Comparison of ENCODE assay signal across 8 cellular contexts in the genomic region with DNA sequence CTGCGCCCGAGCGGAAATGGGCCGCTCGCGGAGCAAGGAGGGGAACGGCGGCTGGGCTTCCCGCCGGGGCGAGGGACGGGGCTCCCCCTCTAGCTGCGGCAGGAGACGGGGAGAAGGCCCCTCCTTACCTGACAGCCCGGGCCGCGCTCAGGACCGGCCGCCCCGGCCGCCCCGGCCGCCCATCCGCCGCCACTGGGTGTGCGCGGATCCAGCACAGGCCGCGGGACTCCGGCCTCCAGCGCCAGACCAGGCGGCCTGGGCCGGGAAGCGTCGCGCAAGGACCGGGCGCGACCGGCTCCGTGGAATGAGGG. TPM values are rescaled to one million over a fixed set of nuclear protein-coding genes. Genes with fewer than 3 reads are reported as not detected.
DNase-seq lines count a peak whose midpoint lies in the region; ATAC-seq, FAIRE-seq and TF ChIP-seq lines count a peak whose summit lies in the region.

No MANE protein-coding gene starts in this region.

- peak overlapping the region; percentile 50 for H2AFZ ChIP-seq in keratinocyte (ENCODE audit: control insufficient read depth, low read length)

- no peak for TF ChIP-seq CTCF in keratinocyte (optimal IDR thresholded peaks at IDR 0.05 in 1 of 3, IDR thresholded peaks at IDR 0.05 in 1 of 3, conservative IDR thresholded peaks at IDR 0.05 in 1 of 3; ENCODE audit: extremely low read depth in 1 of 3, insufficient read depth in 2 of 3, low read length in 3 of 3)

- H3K9ac ChIP-seq in keratinocyte (ENCODE audit: control insufficient read depth, extremely low read depth, insufficient read depth, low read length), result peak overlapping the region; percentile 94

- H3K27ac Mint-ChIP-seq in IgD-negative memory B cell, result peak overlapping the region in 2 of 3 donors; percentile 50 to 67

- H3K27me3 Mint-ChIP-seq in IgD-negative memory B cell, result no peaks in the 10 kb centered on the region

- peaks cover 47% of the 10 kb centered on the region for H3K79me2 ChIP-seq in keratinocyte (ENCODE audit: control insufficient read depth, insufficient read depth, low read length)

- H4K20me1 ChIP-seq in keratinocyte (ENCODE audit: control insufficient read depth, extremely low read depth, insufficient read depth, low read length), result peaks cover 8% of the 10 kb centered on the region

- peak overlapping the region; percentile 79 to 87 (median 87) for H3K4me3 ChIP-seq in keratinocyte (ENCODE audit: control insufficient read depth in 2 of 3, extremely low read depth in 1 of 3, insufficient read depth in 2 of 3, low read depth in 1 of 3, low read length in 3 of 3)

- H3K9me1 ChIP-seq in keratinocyte (ENCODE audit: control insufficient read depth, extremely low read depth, insufficient read depth, low read length), result no peaks in the 10 kb centered on the region

- TF ChIP-seq POLR2A in GM10847 (IDR thresholded peaks at IDR 0.05; ENCODE audit: extremely low read depth, insufficient read length), result peak; percentile 14
- no peak for TF ChIP-seq POLR2A in erythroblast (IDR thresholded peaks at IDR 0.05; ENCODE audit: low read length)

- WGBS in adipose tissue, 3 donors, result 0 to 1% (median 1%) methylated on average over 17 to 41 of the region's 41 CpGs

- ATAC-seq in GM21528 (IDR thresholded peaks at IDR 0.05; ENCODE audit: low FRiP score, unreplicated experiment), result peak; percentile 34

- H3K27ac ChIP-seq in adipose tissue (ENCODE audit: low read depth, low read length), result peak overlapping the region; percentile 48
- H3K27ac ChIP-seq in keratinocyte (ENCODE audit: control insufficient read depth, insufficient read depth, low read length), result peak overlapping the region; percentile 96

- peaks cover 20 to 29% (median 24%) of the 10 kb centered on the region in 3 donors for H3K4me1 Mint-ChIP-seq in IgD-negative memory B cell

- H3K9me3 ChIP-seq in keratinocyte (ENCODE audit: control insufficient read depth, low read depth, low read length), result no peaks in the 10 kb centered on the region

- peak overlapping the region; percentile 95 to 97 (median 96) for H3K4me3 Mint-ChIP-seq in IgD-negative memory B cell

- no peaks in the 10 kb centered on the region for H3K27me3 ChIP-seq in keratinocyte (ENCODE audit: control insufficient read depth, extremely low read depth, insufficient read depth, low read length)

- dilution Hi-C loops in keratinocyte (cut with MboI; ENCODE audit: extremely low pct_ligation_motif_present, low sequenced_read_pairs), result no loop called here

- no peaks in the 10 kb centered on the region for H3K9me3 Mint-ChIP-seq in IgD-negative memory B cell

- FAIRE-seq in keratinocyte (lab: Jason Lieb, UNC), result no peak

- peaks cover 4 to 5% of the 10 kb centered on the region in 2 experiments for H3K36me3 ChIP-seq in keratinocyte (ENCODE audit: control insufficient read depth in 2 of 2, extremely low read depth in 1 of 2, insufficient read depth in 2 of 2, low read length in 2 of 2)

- peaks cover 26% of the 10 kb centered on the region for H3K4me1 ChIP-seq in keratinocyte (ENCODE audit: control insufficient read depth, extremely low read depth, insufficient read depth, low read length)

- H3K36me3 Mint-ChIP-seq in IgD-negative memory B cell, result no peaks in the 10 kb centered on the region

- H3K4me2 ChIP-seq in keratinocyte (ENCODE audit: control insufficient read depth, extremely low read depth, insufficient read depth, low read depth, low read length), result peak overlapping the region; percentile 97

- DNase-seq in keratinocyte (ENCODE audit: low read depth, low spot score) (no peak), MV-4-11 (lab: John Stamatoyannopoulos, UW) (no peak), erythroblast (lab: John Stamatoyannopoulos, UW) (no peak)
- DNase-seq in stimulated activated naive CD4-positive, alpha-beta T cell (lab: John Stamatoyannopoulos, UW), result peak in 4 of 6 experiments; percentile 32 to 51 (median 40)

RNA-seq across cellular contexts. Expression of a gene that starts 0.3 kb away (rescaled TPM):
- polyA plus RNA-seq in IgD-negative memory B cell (23.7 TPM), adipose tissue (10 to 100 TPM; 24.7 to 27.0 (median 26.9) TPM), keratinocyte (22.2 to 43.5 TPM (median 23.7 TPM) in 3 replicates)
- polyA plus RNA-seq in keratinocyte (2011; ENCODE audit: low read depth), result 4.2 TPM
- 20.7 and 28.7 TPM in 2 replicates for polyA plus RNA-seq in keratinocyte (2011; cell fraction: cytosol; rRNA removed)
- 42.7 and 50.1 TPM in 2 replicates for polyA plus RNA-seq in keratinocyte (2011; cell fraction: nucleus; rRNA removed)
- 23.9 and 46.1 TPM in 2 replicates for polyA plus RNA-seq in keratinocyte (2012; ENCODE audit: low replicate concordance)
- 26.4 to 61.1 TPM (median 51.2 TPM) in 3 replicates for polyA minus RNA-seq in keratinocyte
- 47.6 TPM for polyA minus RNA-seq in keratinocyte (2011; cell fraction: cytosol; rRNA and poly(A)+ RNA removed)
- polyA minus RNA-seq in keratinocyte (2011; cell fraction: nucleus; rRNA and poly(A)+ RNA removed), result 25.0 and 27.0 TPM in 2 replicates

RNA-seq across cellular contexts. Expression of a gene that starts 8.0 kb away (rescaled TPM):
- polyA plus RNA-seq in IgD-negative memory B cell (26.1 TPM), adipose tissue (1 to 10 TPM; 2.0 to 3.8 (median 3.1) TPM), keratinocyte (9.4 to 24.0 TPM (median 18.3 TPM) in 3 replicates)
- polyA plus RNA-seq in keratinocyte (2011; ENCODE audit: low read depth), result 0.90 TPM
- 8.0 and 9.9 TPM in 2 replicates for polyA plus RNA-seq in keratinocyte (2011; cell fraction: cytosol; rRNA removed)
- polyA plus RNA-seq in keratinocyte (2011; cell fraction: nucleus; rRNA removed), result 13.3 and 14.7 TPM in 2 replicates
- polyA plus RNA-seq in keratinocyte (2012; ENCODE audit: low replicate concordance), result 1.0 and 20.8 TPM in 2 replicates
- 16.0 to 49.9 TPM (median 34.8 TPM) in 3 replicates for polyA minus RNA-seq in keratinocyte
- 22.4 TPM for polyA minus RNA-seq in keratinocyte (2011; cell fraction: cytosol; rRNA and poly(A)+ RNA removed)
- polyA minus RNA-seq in keratinocyte (2011; cell fraction: nucleus; rRNA and poly(A)+ RNA removed), result 10.8 and 10.9 TPM in 2 replicates

RNA-seq across cellular contexts. Expression of a gene that starts 38.7 kb away (rescaled TPM):
- polyA plus RNA-seq in IgD-negative memory B cell (9.1 TPM), adipose tissue (1 to 10 TPM; 1.6 to 7.2 (median 4.3) TPM), keratinocyte (1.3 to 2.4 TPM (median 1.6 TPM) in 3 replicates)
- polyA plus RNA-seq in keratinocyte (2011; ENCODE audit: low read depth), result 1.6 TPM
- polyA plus RNA-seq in keratinocyte (2011; cell fraction: cytosol; rRNA removed), result 1.2 and 1.9 TPM in 2 replicates
- polyA plus RNA-seq in keratinocyte (2011; cell fraction: nucleus; rRNA removed), result 2.9 and 3.7 TPM in 2 replicates
- polyA plus RNA-seq in keratinocyte (2012; ENCODE audit: low replicate concordance), result 1.2 and 1.5 TPM in 2 replicates
- 1.5 to 2.1 TPM in 2 of 3 replicates, not detected in the other for polyA minus RNA-seq in keratinocyte
- 3.3 TPM for polyA minus RNA-seq in keratinocyte (2011; cell fraction: cytosol; rRNA and poly(A)+ RNA removed)
- 2.4 and 2.9 TPM in 2 replicates for polyA minus RNA-seq in keratinocyte (2011; cell fraction: nucleus; rRNA and poly(A)+ RNA removed)

Comparison
In these comparisons a context has a peak if more than half of its experiments do, and no peak if none do; other contexts are left out.
1. DNase-seq: peak in stimulated activated naive CD4-positive, alpha-beta T cell (4 of 6); none in keratinocyte (single experiment), MV-4-11 (single experiment) and erythroblast (0 of 2).